8 cellular contexts compared by ENCODE assay signal in genomic region chr2:30208453-30208852, GRCh38. TPM values are rescaled to one million over a fixed set of nuclear protein-coding genes. Genes with fewer than 3 reads are reported as not detected.
DNase-seq lines count a peak whose midpoint lies in the region; ATAC-seq, FAIRE-seq and TF ChIP-seq lines count a peak whose summit lies in the region.

No MANE protein-coding gene starts in this region.

- H3K4me3 Mint-ChIP-seq in activated B cell treated with CpG ODN at 0.5 μM for 24 hours (no peak overlapping the region), type B pancreatic cell (no peak overlapping the region)
- no peak overlapping the region for H3K4me3 Mint-ChIP-seq in activated T-helper 2 cell treated with anti-CD3 and anti-CD28 coated beads, Interferon-gamma antibody, Interleukin-2, Interleukin-4, amounts not matched to agents 10 μg/mL and 5 μg/mL and 100 μg/mL, durations not matched to agents 14 hours and 24 hours and 36 hours (ENCODE audit: low read depth)

- CTCF ChIA-PET in activated B cell treated with CpG ODN at 0.5 μM for 24 hours (lab: Charles Lee) = interaction anchor here (0.6 to 12.3 kb wide), 46 partner anchors 9 to 501 kb away, joined by 3 to 275 read pairs (median 4); partner anchors contain the start of gene LBH

- H2BK120ac ChIP-seq in mesenchymal stem cell (ENCODE audit: low read depth, low read length) = no peak overlapping the region

- intact Hi-C loops in activated B cell treated with CpG ODN at 0.5 μM for 24 hours (cut with micrococcal nuclease) = loop anchor here (1.0 to 5.0 kb wide), 8 partner anchors 15 to 503 kb away; partner anchors contain the start of gene LBH
- intact Hi-C loops in activated T-helper 2 cell treated with anti-CD3 and anti-CD28 coated beads, Interferon-gamma antibody, Interleukin-2, Interleukin-4, amounts not matched to agents 10 μg/mL and 5 μg/mL and 100 μg/mL, durations not matched to agents 14 hours and 24 hours and 36 hours (cut with micrococcal nuclease) = loop anchor here (1.0 to 2.0 kb wide), 3 partner anchors 44 to 503 kb away; no protein-coding TSS in a partner anchor

- H3K36me3 Mint-ChIP-seq in activated B cell treated with CpG ODN at 0.5 μM for 24 hours (ENCODE audit: low read depth) (no peaks in the 10 kb centered on the region), type B pancreatic cell (no peaks in the 10 kb centered on the region)
- H3K36me3 Mint-ChIP-seq in activated T-helper 2 cell treated with anti-CD3 and anti-CD28 coated beads, Interferon-gamma antibody, Interleukin-2, Interleukin-4, amounts not matched to agents 10 μg/mL and 5 μg/mL and 100 μg/mL, durations not matched to agents 14 hours and 24 hours and 36 hours (ENCODE audit: low read depth) = no peaks in the 10 kb centered on the region

- in situ Hi-C loops in GM13976 (cut with MboI; ENCODE audit: low sequenced_read_pairs, unreplicated experiment) = loop anchor here (10.0 kb wide), 1 partner anchor 496 kb away; no protein-coding TSS in a partner anchor

- H3K23ac ChIP-seq in mesenchymal stem cell (ENCODE audit: low read length in 2 of 2) = no peak overlapping the region

- H3K27me3 ChIP-seq in mesenchymal stem cell (ENCODE audit: control insufficient read depth in 1 of 2, insufficient read depth in 1 of 2, low read length in 2 of 2) = peaks cover 14 to 29% of the 10 kb centered on the region in 2 experiments

- no peak overlapping the region for H2AK5ac ChIP-seq in mesenchymal stem cell (ENCODE audit: low read length, severe bottlenecking)

- H3K9me3 Mint-ChIP-seq in activated B cell treated with CpG ODN at 0.5 μM for 24 hours (no peaks in the 10 kb centered on the region), type B pancreatic cell (no peaks in the 10 kb centered on the region)
- H3K9me3 Mint-ChIP-seq in activated T-helper 2 cell treated with anti-CD3 and anti-CD28 coated beads, Interferon-gamma antibody, Interleukin-2, Interleukin-4, amounts not matched to agents 10 μg/mL and 5 μg/mL and 100 μg/mL, durations not matched to agents 14 hours and 24 hours and 36 hours = no peaks in the 10 kb centered on the region

- H4K91ac ChIP-seq in mesenchymal stem cell (ENCODE audit: low read length) = peak overlapping the region; percentile 18

- no peaks in the 10 kb centered on the region for H3K36me3 ChIP-seq in mesenchymal stem cell (ENCODE audit: control insufficient read depth in 1 of 2, insufficient read depth in 2 of 2, low read depth in 1 of 2, low read length in 2 of 2)

- H4K8ac ChIP-seq in mesenchymal stem cell (ENCODE audit: low read length) = no peak overlapping the region

- 3% methylated on average over 2 of the region's 2 CpGs for WGBS in mesenchymal stem cell

- H3K4me3 ChIP-seq in mesenchymal stem cell (ENCODE audit: insufficient read depth in 1 of 2, low read depth in 1 of 2, low read length in 2 of 2) = no peak overlapping the region

- H2BK5ac ChIP-seq in mesenchymal stem cell (ENCODE audit: low read depth, low read length, poor library complexity, severe bottlenecking) = no peak overlapping the region

- TF ChIP-seq CTCF in GM13976 (IDR thresholded peaks at IDR 0.05; ENCODE audit: borderline replicate concordance, control extremely low read depth, extremely low read depth, insufficient read depth, missing control alignments) (peak; percentile 83), activated B cell treated with CpG ODN at 0.5 μM for 24 hours (IDR thresholded peaks at IDR 0.05) (peak; percentile 82), type B pancreatic cell (conservative IDR thresholded peaks at IDR 0.05) (peak; percentile 96)

- POLR2A ChIA-PET in activated B cell treated with CpG ODN at 0.5 μM for 24 hours (lab: Charles Lee) = interaction anchor here (0.6 to 4.5 kb wide), 9 partner anchors 16 to 501 kb away, joined by 3 to 40 read pairs (median 5); partner anchors contain the start of gene LBH

- H3K27ac ChIP-seq in mesenchymal stem cell (ENCODE audit: low read length, poor library complexity, severe bottlenecking) = no peak overlapping the region

- peak; percentile 64 for FAIRE-seq in endometrium (lab: Jason Lieb, UNC)

- H3K79me1 ChIP-seq in mesenchymal stem cell (replicated peaks; ENCODE audit: low read length, poor library complexity, severe bottlenecking) = no peaks in the 10 kb centered on the region

- H3K9me3 ChIP-seq in mesenchymal stem cell (ENCODE audit: control insufficient read depth, low read length) = no peaks in the 10 kb centered on the region

- peak overlapping the region; percentile 20 for H3K27ac Mint-ChIP-seq in activated B cell treated with CpG ODN at 0.5 μM for 24 hours
- no peak overlapping the region for H3K27ac Mint-ChIP-seq in type B pancreatic cell
- no peak overlapping the region for H3K27ac Mint-ChIP-seq in activated T-helper 2 cell treated with anti-CD3 and anti-CD28 coated beads, Interferon-gamma antibody, Interleukin-2, Interleukin-4, amounts not matched to agents 10 μg/mL and 5 μg/mL and 100 μg/mL, durations not matched to agents 14 hours and 24 hours and 36 hours

- H3K4me1 Mint-ChIP-seq in activated B cell treated with CpG ODN at 0.5 μM for 24 hours (peaks cover 18% of the 10 kb centered on the region), type B pancreatic cell (ENCODE audit: unreplicated experiment) (peaks cover 5% of the 10 kb centered on the region)
- H3K4me1 Mint-ChIP-seq in activated T-helper 2 cell treated with anti-CD3 and anti-CD28 coated beads, Interferon-gamma antibody, Interleukin-2, Interleukin-4, amounts not matched to agents 10 μg/mL and 5 μg/mL and 100 μg/mL, durations not matched to agents 14 hours and 24 hours and 36 hours (ENCODE audit: low read depth) = peaks cover 14% of the 10 kb centered on the region

- H3K9ac ChIP-seq in mesenchymal stem cell (ENCODE audit: low read length) = no peak overlapping the region

- no peak overlapping the region for H2AFZ ChIP-seq in mesenchymal stem cell (ENCODE audit: low read depth, low read length)

- H3K14ac ChIP-seq in mesenchymal stem cell (ENCODE audit: low read length in 2 of 2) = no peak overlapping the region

- H3K18ac ChIP-seq in mesenchymal stem cell (ENCODE audit: low read depth in 1 of 2, low read length in 2 of 2) = no peak overlapping the region

- H3K4me1 ChIP-seq in mesenchymal stem cell (ENCODE audit: control insufficient read depth, insufficient read depth, low read depth, low read length) = no peaks in the 10 kb centered on the region

- no peak overlapping the region for H3K4me2 ChIP-seq in mesenchymal stem cell (ENCODE audit: low read length, poor library complexity, severe bottlenecking)

- ATAC-seq in activated B cell treated with CpG ODN at 0.5 μM for 24 hours (ENCODE audit: low read depth) = peak; percentile 62

- no peak overlapping the region for H3K4ac ChIP-seq in mesenchymal stem cell (ENCODE audit: low read depth in 1 of 2, low read length in 2 of 2)

- H2BK15ac ChIP-seq in mesenchymal stem cell (ENCODE audit: low read depth, poor library complexity, severe bottlenecking) = no peak overlapping the region

- DNase-seq in AG20443 (ENCODE audit: low spot score) = peak; percentile 80
- DNase-seq in GM13976 (ENCODE audit: low spot score) = peak; percentile 53
- peak; percentile 64 for DNase-seq in NCI-H2107 treated with DMSO at 0.1 percent for 48 hours (lab: John Stamatoyannopoulos, UW; ENCODE audit: unreplicated experiment)
- DNase-seq in activated B cell treated with CpG ODN at 0.5 μM for 24 hours = no peak
- peak; percentile 74 for DNase-seq in mesenchymal stem cell
- no peak for DNase-seq in type B pancreatic cell (ENCODE audit: extremely low spot score, unreplicated experiment)
- no peak for DNase-seq in activated T-helper 2 cell treated with anti-CD3 and anti-CD28 coated beads, Interferon-gamma antibody, Interleukin-2, Interleukin-4, amounts not matched to agents 10 μg/mL and 5 μg/mL and 100 μg/mL, durations not matched to agents 14 hours and 24 hours and 36 hours (ENCODE audit: low spot score)

- H3K27me3 Mint-ChIP-seq in activated B cell treated with CpG ODN at 0.5 μM for 24 hours = no peaks in the 10 kb centered on the region
- peaks cover 10% of the 10 kb centered on the region for H3K27me3 Mint-ChIP-seq in type B pancreatic cell
- H3K27me3 Mint-ChIP-seq in activated T-helper 2 cell treated with anti-CD3 and anti-CD28 coated beads, Interferon-gamma antibody, Interleukin-2, Interleukin-4, amounts not matched to agents 10 μg/mL and 5 μg/mL and 100 μg/mL, durations not matched to agents 14 hours and 24 hours and 36 hours (ENCODE audit: low read depth) = peaks cover 10% of the 10 kb centered on the region

- H2BK12ac ChIP-seq in mesenchymal stem cell (ENCODE audit: low read length in 2 of 2) = no peak overlapping the region

RNA-seq across cellular contexts. Expression of gene LBH, which starts 22.9 kb away (rescaled TPM):
- total RNA-seq in activated B cell treated with CpG ODN at 0.5 μM for 24 hours = 120 and 131 TPM in 2 replicates
- polyA plus RNA-seq in mesenchymal stem cell (2013, experiment 1 of 2) = 76.4 TPM
- 77.4 TPM for polyA plus RNA-seq in mesenchymal stem cell (2013, experiment 2 of 2)
- total RNA-seq in type B pancreatic cell (ENCODE audit: low replicate concordance) = 78.5 and 116 TPM in 2 replicates
- 60.8 and 61.1 TPM in 2 replicates for total RNA-seq in activated T-helper 2 cell treated with anti-CD3 and anti-CD28 coated beads, Interferon-gamma antibody, Interleukin-2, Interleukin-4, amounts not matched to agents 10 μg/mL and 5 μg/mL and 100 μg/mL, durations not matched to agents 14 hours and 24 hours and 36 hours

Comparison
In these comparisons a context has a peak if more than half of its experiments do, and no peak if none do; other contexts are left out.
1. DNase-seq: peak in AG20443 (single experiment), GM13976 (single experiment), NCI-H2107 treated with DMSO at 0.1 percent for 48 hours (single experiment) and mesenchymal stem cell (single experiment); none in activated B cell treated with CpG ODN at 0.5 μM for 24 hours (single experiment), type B pancreatic cell (single experiment) and activated T-helper 2 cell treated with anti-CD3 and anti-CD28 coated beads, Interferon-gamma antibody, Interleukin-2, Interleukin-4, amounts not matched to agents 10 μg/mL and 5 μg/mL and 100 μg/mL, durations not matched to agents 14 hours and 24 hours and 36 hours (single experiment).
2. Peak in every context shown above with its lines, with median percentiles within 50 percentile points of each other: CTCF ChIP-seq.